ENCODE assay signal across 8 cellular contexts in the genomic region with DNA sequence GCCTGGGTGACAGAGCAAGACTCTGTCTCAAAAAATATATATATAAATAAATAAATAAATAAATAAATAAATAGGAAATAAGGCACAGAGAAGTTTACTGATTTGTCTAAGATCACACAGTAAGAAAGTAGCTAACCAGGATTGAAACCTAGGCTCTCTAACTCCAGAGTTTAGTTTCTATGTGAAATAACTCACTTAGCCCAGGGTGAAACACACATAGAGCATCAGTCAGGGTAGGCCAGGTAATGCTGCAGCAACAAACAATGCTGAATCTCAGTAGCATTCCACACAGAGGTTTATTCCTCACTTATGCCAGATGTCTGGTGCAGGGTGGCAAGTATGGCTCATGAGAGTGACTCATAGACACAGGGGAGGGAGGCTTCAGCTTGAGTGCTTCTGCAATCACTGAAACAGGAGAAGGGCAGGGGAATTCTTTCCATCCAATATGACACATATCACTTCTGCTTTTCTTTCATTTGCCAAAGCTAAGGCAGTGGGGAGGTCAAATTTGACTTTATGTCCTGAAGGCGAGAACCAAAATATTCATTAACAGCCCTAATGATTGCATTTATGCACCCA. TPM values are rescaled to one million over a fixed set of nuclear protein-coding genes. Genes with fewer than 3 reads are reported as not detected.
DNase-seq lines count a peak whose midpoint lies in the region; ATAC-seq lines count a peak whose summit lies in the region.

No MANE protein-coding gene starts in this region.

- no peaks in the 10 kb centered on the region for H3K27me3 ChIP-seq in SJCRH30

- no peaks in the 10 kb centered on the region for H3K36me3 ChIP-seq in SJCRH30

- ATAC-seq in HG02610 (IDR thresholded peaks at IDR 0.05; ENCODE audit: unreplicated experiment): peak; percentile 84
- ATAC-seq in HG03025 (IDR thresholded peaks at IDR 0.05; ENCODE audit: low FRiP score, unreplicated experiment): no peak

- no peak overlapping the region for H3K4me3 ChIP-seq in SJCRH30

- H3K27ac ChIP-seq in SJCRH30: no peak overlapping the region

- H3K9me3 ChIP-seq in SJCRH30 (replicated peaks): no peaks in the 10 kb centered on the region

- DNase-seq in GM04504 (ENCODE audit: low read depth): peak; percentile 47
- peak; percentile 52 to 68 for DNase-seq in SJCRH30
- DNase-seq in kidney tubule cell (ENCODE audit: low spot score): peak; percentile 92
- DNase-seq in NCI-H446 treated with DMSO at 0.1 percent for 48 hours (lab: John Stamatoyannopoulos, UW): no peak
- DNase-seq in NCI-H748 treated with DMSO at 0.1 percent for 48 hours (lab: John Stamatoyannopoulos, UW): no peak
- no peak for DNase-seq in NCI-H1694 treated with DMSO at 0.1 percent for 48 hours (lab: John Stamatoyannopoulos, UW)

- H3K4me1 ChIP-seq in SJCRH30: peaks cover 28% of the 10 kb centered on the region

RNA-seq across cellular contexts. Expression of gene KANK4, which starts 37.1 kb away (rescaled TPM):
- 57.9 and 59.7 TPM in 2 replicates for total RNA-seq in SJCRH30 (2014; rRNA removed; shearing (Covaris generic))

Comparison
In these comparisons a context has a peak if more than half of its experiments do, and no peak if none do; other contexts are left out.
1. DNase-seq: peak in GM04504 (single experiment), SJCRH30 (2 of 2) and kidney tubule cell (single experiment); none in NCI-H446 treated with DMSO at 0.1 percent for 48 hours (single experiment), NCI-H748 treated with DMSO at 0.1 percent for 48 hours (single experiment) and NCI-H1694 treated with DMSO at 0.1 percent for 48 hours (single experiment).